In genomic region chrX:45788315-45788714, GRCh38 we compare ENCODE assay signal across 2 cellular contexts.
TF ChIP-seq lines count a peak whose summit lies in the region.

No MANE protein-coding gene starts in this region.

TF ChIP-seq in A549, 52 proteins besides CTCF, POLR2A, EP300 and RAD21 (continued from another document):
- TF ChIP-seq BCL3 (IDR thresholded peaks at IDR 0.05) (no peak), EHF (CRISPR knock-in tag; IDR thresholded peaks at IDR 0.05) (no peak), ZC3H11A (IDR thresholded peaks at IDR 0.05) (no peak), NPAS2 (CRISPR knock-in tag; IDR thresholded peaks at IDR 0.05; ENCODE audit: borderline replicate concordance) (no peak), CEBPB (IDR thresholded peaks at IDR 0.05) (no peak), SMC3 (IDR thresholded peaks at IDR 0.05) (no peak), ESRRA (IDR thresholded peaks at IDR 0.05; ENCODE audit: borderline replicate concordance, low read length) (no peak), RNF2 (IDR thresholded peaks at IDR 0.05; ENCODE audit: borderline replicate concordance, low read depth) (no peak), HOXB13 (CRISPR knock-in tag; IDR thresholded peaks at IDR 0.05; ENCODE audit: low read depth) (no peak)
- TF ChIP-seq, protein P1, sequence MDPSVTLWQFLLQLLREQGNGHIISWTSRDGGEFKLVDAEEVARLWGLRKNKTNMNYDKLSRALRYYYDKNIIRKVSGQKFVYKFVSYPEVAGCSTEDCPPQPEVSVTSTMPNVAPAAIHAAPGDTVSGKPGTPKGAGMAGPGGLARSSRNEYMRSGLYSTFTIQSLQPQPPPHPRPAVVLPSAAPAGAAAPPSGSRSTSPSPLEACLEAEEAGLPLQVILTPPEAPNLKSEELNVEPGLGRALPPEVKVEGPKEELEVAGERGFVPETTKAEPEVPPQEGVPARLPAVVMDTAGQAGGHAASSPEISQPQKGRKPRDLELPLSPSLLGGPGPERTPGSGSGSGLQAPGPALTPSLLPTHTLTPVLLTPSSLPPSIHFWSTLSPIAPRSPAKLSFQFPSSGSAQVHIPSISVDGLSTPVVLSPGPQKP (IDR thresholded peaks at IDR 0.05; ENCODE audit: low read depth, low read length): no peak
- TF ChIP-seq, protein P2, sequence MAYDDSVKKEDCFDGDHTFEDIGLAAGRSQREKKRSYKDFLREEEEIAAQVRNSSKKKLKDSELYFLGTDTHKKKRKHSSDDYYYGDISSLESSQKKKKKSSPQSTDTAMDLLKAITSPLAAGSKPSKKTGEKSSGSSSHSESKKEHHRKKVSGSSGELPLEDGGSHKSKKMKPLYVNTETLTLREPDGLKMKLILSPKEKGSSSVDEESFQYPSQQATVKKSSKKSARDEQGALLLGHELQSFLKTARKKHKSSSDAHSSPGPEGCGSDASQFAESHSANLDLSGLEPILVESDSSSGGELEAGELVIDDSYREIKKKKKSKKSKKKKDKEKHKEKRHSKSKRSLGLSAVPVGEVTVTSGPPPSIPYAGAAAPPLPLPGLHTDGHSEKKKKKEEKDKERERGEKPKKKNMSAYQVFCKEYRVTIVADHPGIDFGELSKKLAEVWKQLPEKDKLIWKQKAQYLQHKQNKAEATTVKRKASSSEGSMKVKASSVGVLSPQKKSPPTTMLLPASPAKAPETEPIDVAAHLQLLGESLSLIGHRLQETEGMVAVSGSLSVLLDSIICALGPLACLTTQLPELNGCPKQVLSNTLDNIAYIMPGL (CRISPR knock-in tag; IDR thresholded peaks at IDR 0.05; ENCODE audit: borderline replicate concordance): no peak

TF ChIP-seq in HepG2, 621 proteins besides CTCF, POLR2A, EP300 and RAD21 (continued from another document):
- TF ChIP-seq, protein P3, sequence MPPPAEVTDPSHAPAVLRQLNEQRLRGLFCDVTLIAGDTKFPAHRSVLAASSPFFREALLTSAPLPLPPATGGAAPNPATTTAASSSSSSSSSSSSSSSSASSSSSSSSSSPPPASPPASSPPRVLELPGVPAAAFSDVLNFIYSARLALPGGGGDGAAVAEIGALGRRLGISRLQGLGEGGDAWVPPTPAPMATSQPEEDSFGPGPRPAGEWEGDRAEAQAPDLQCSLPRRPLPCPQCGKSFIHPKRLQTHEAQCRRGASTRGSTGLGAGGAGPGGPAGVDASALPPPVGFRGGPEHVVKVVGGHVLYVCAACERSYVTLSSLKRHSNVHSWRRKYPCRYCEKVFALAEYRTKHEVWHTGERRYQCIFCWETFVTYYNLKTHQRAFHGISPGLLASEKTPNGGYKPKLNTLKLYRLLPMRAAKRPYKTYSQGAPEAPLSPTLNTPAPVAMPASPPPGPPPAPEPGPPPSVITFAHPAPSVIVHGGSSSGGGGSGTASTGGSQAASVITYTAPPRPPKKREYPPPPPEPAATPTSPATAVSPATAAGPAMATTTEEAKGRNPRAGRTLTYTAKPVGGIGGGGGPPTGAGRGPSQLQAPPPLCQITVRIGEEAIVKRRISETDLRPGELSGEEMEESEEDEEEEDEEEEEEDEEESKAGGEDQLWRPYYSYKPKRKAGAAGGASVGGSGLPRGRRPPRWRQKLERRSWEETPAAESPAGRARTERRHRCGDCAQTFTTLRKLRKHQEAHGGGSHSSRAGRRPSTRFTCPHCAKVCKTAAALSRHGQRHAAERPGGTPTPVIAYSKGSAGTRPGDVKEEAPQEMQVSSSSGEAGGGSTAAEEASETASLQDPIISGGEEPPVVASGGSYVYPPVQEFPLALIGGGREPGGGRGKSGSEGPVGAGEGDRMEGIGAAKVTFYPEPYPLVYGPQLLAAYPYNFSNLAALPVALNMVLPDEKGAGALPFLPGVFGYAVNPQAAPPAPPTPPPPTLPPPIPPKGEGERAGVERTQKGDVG (CRISPR knock-in tag; IDR thresholded peaks at IDR 0.05; ENCODE audit: borderline replicate concordance): no peak
- TF ChIP-seq FOXO4 (CRISPR knock-in tag; conservative IDR thresholded peaks at IDR 0.05): no peak
